33 cellular contexts compared by ENCODE assay signal in genomic region chr6:149699150-149699549, GRCh38. TPM values are rescaled to one million over a fixed set of nuclear protein-coding genes. Genes with fewer than 3 reads are reported as not detected.
DNase-seq lines count a peak whose midpoint lies in the region; ATAC-seq and TF ChIP-seq lines count a peak whose summit lies in the region.
"Had no signal": no experiment of that assay in that cellular context is flagged by ENCODE, and none has a peak within 500 bp of the region (broad histone marks: within the 10 kb centered on the region; RNA-seq: fewer than 3 reads in every experiment).

No MANE protein-coding gene starts in this region.

- peaks cover 7 to 11% of the 10 kb centered on the region in 2 experiments; a peak in 2 of 4 replicates for H3K36me3 ChIP-seq in HCT116 (ENCODE audit: control insufficient read depth in 1 of 2, insufficient read depth in 2 of 2, low read length in 2 of 2)
- peaks cover 65% of the 10 kb centered on the region for H3K36me3 ChIP-seq in endodermal cell (ENCODE audit: control insufficient read depth, insufficient read depth, low read length)
- H3K36me3 ChIP-seq in neuronal stem cell (replicated peaks in 1 of 2; ENCODE audit: control insufficient read depth in 2 of 2, insufficient read depth in 2 of 2, low read length in 2 of 2), result peaks cover 3 to 84% of the 10 kb centered on the region in 2 donors
- H3K36me3 ChIP-seq: breast epithelium, uterus had no signal

- H2BK5ac ChIP-seq in neuronal stem cell (ENCODE audit: low read length), result no peak overlapping the region

- peaks cover 99% of the 10 kb centered on the region for H3K79me2 ChIP-seq in HCT116 (ENCODE audit: insufficient read depth, low read length)

- no peak overlapping the region for H3K27ac ChIP-seq in HCT116 (ENCODE audit: low read depth, low read length)
- H3K27ac ChIP-seq in endodermal cell (ENCODE audit: low read depth, low read length), result no peak overlapping the region
- no peak overlapping the region for H3K27ac ChIP-seq in neuronal stem cell (replicated peaks; ENCODE audit: low read length)
- H3K27ac ChIP-seq: breast epithelium, dorsolateral prefrontal cortex, GM23248, lower lobe of right lung, neutrophil, PC-9, thyroid gland, uterus had no signal

- no peak overlapping the region for H2BK120ac ChIP-seq in neuronal stem cell (ENCODE audit: low read depth, low read length)

- ATAC-seq in HCT116, result peak; percentile 60
- ATAC-seq: activated CD4-positive, CD25-positive, alpha-beta regulatory T cell treated with anti-CD3 and anti-CD28 coated beads, Interleukin-2, amount 50 U/mL, for 24 hours; activated CD8-positive, alpha-beta T cell treated with anti-CD3 and anti-CD28 coated beads for 36 hours; activated naive CD4-positive, alpha-beta T cell treated with anti-CD3 and anti-CD28 coated beads, Interleukin-2, amount 50 U/mL, for 72 hours; activated T-helper 17 cell treated with anti-CD3 and anti-CD28 coated beads, Interleukin-2, amount 50 U/mL, for 72 hours; lower lobe of right lung; Right ventricle myocardium inferior; sciatic nerve; T-helper 17 cell had no signal

- peaks cover 9% of the 10 kb centered on the region for H3K4me1 Mint-ChIP-seq in endodermal cell

- H3K27ac Mint-ChIP-seq in endodermal cell, result no peak overlapping the region
- H3K27ac Mint-ChIP-seq: activated CD8-positive, alpha-beta T cell treated with anti-CD3 and anti-CD28 coated beads for 36 hours; activated naive CD4-positive, alpha-beta T cell treated with anti-CD3 and anti-CD28 coated beads, Interleukin-2, amount 50 U/mL, for 72 hours; activated T-helper 17 cell treated with anti-CD3 and anti-CD28 coated beads, Interleukin-2, amount 50 U/mL, for 72 hours; T-helper 17 cell had no signal

- H3K4me2 ChIP-seq in HCT116 (ENCODE audit: low read length), result no peak overlapping the region
- H3K4me2 ChIP-seq in neuronal stem cell (ENCODE audit: insufficient read depth, low read length, poor library complexity, severe bottlenecking), result no peak overlapping the region
- H3K4me2 ChIP-seq: PC-9 had no signal

- H3K23ac ChIP-seq in neuronal stem cell (ENCODE audit: low read depth, low read length, poor library complexity), result no peak overlapping the region

- peak in 2 of 3 experiments; percentile 32 to 37; a peak in 3 of 6 replicates for TF ChIP-seq CTCF in HCT116 (IDR thresholded peaks at IDR 0.05 in 2 of 3, conservative IDR thresholded peaks at IDR 0.05 in 1 of 3; ENCODE audit: borderline replicate concordance in 1 of 3, insufficient read depth in 1 of 3, low read depth in 2 of 3, low read length in 2 of 3)
- TF ChIP-seq CTCF in endodermal cell (conservative IDR thresholded peaks at IDR 0.05), result peak; percentile 43

- no peak overlapping the region for H3K9ac ChIP-seq in HCT116 (ENCODE audit: low read length)
- no peak overlapping the region for H3K9ac ChIP-seq in endodermal cell (ENCODE audit: extremely low read depth, low read length, poor library complexity, severe bottlenecking)
- no peak overlapping the region for H3K9ac ChIP-seq in neuronal stem cell (ENCODE audit: low read depth, low read length, poor library complexity)
- H3K9ac ChIP-seq: GM23248 had no signal

- H4K20me1 ChIP-seq in HCT116 (ENCODE audit: insufficient read depth), result peaks cover 15% of the 10 kb centered on the region; the same call in 1 of the 2 replicates

- no peaks in the 10 kb centered on the region for H3K9me2 ChIP-seq in HCT116 (ENCODE audit: insufficient read depth)

- POLR2A ChIA-PET in HCT116 (lab: Charles Lee), result no interaction called here

- intact Hi-C loops in HCT116 (cut with micrococcal nuclease), result no loop called here

- peaks cover 33% of the 10 kb centered on the region for H3K36me3 Mint-ChIP-seq in endodermal cell (ENCODE audit: low read depth)
- H3K36me3 Mint-ChIP-seq: activated naive CD4-positive, alpha-beta T cell treated with anti-CD3 and anti-CD28 coated beads, Interleukin-2, amount 50 U/mL, for 72 hours had no signal

- H3K4me1 ChIP-seq in HCT116 (ENCODE audit: control insufficient read depth in 1 of 2, insufficient read depth in 2 of 2, low read length in 2 of 2), result no peaks in the 10 kb centered on the region
- H3K4me1 ChIP-seq in endodermal cell (ENCODE audit: control insufficient read depth, insufficient read depth, low read length), result peaks cover 7% of the 10 kb centered on the region
- H3K4me1 ChIP-seq in neuronal stem cell (ENCODE audit: control insufficient read depth in 2 of 2, insufficient read depth in 1 of 2, low read depth in 1 of 2, low read length in 2 of 2), result no peaks in the 10 kb centered on the region
- H3K4me1 ChIP-seq: breast epithelium, thyroid gland had no signal

- H3K4me3 ChIP-seq in HCT116 (replicated peaks in 1 of 2; ENCODE audit: low read depth in 1 of 2, low read length in 2 of 2) (no peak overlapping the region), endodermal cell (ENCODE audit: low read length) (no peak overlapping the region), neuronal stem cell (ENCODE audit: low read length in 2 of 2) (no peak overlapping the region)
- H3K4me3 ChIP-seq: breast epithelium, dorsolateral prefrontal cortex, GM23248, lower lobe of right lung, PC-9, thyroid gland, uterus had no signal

- CTCF ChIA-PET in HCT116 (lab: Charles Lee), result no interaction called here

- no peak overlapping the region for H4K8ac ChIP-seq in neuronal stem cell (ENCODE audit: low read depth, low read length)

- H3K79me1 ChIP-seq in neuronal stem cell (ENCODE audit: low read depth, low read length), result peaks cover 1% of the 10 kb centered on the region

- H3K14ac ChIP-seq in neuronal stem cell (ENCODE audit: low read length), result no peak overlapping the region

- H3K9me3 Mint-ChIP-seq in endodermal cell, result no peaks in the 10 kb centered on the region
- H3K9me3 Mint-ChIP-seq: activated CD8-positive, alpha-beta T cell treated with anti-CD3 and anti-CD28 coated beads for 36 hours; activated naive CD4-positive, alpha-beta T cell treated with anti-CD3 and anti-CD28 coated beads, Interleukin-2, amount 50 U/mL, for 72 hours; activated T-helper 17 cell treated with anti-CD3 and anti-CD28 coated beads, Interleukin-2, amount 50 U/mL, for 72 hours; naive B cell had no signal

- H4K91ac ChIP-seq in neuronal stem cell (ENCODE audit: low read depth, low read length, poor library complexity), result no peak overlapping the region

- H2AFZ ChIP-seq in HCT116 (ENCODE audit: low read depth, low read length, poor library complexity, severe bottlenecking) (no peak overlapping the region), neuronal stem cell (ENCODE audit: low read length) (no peak overlapping the region)
- H2AFZ ChIP-seq: GM23248, PC-9 had no signal

- H3K4ac ChIP-seq in neuronal stem cell (ENCODE audit: low read length), result no peak overlapping the region

- H2BK12ac ChIP-seq in neuronal stem cell (ENCODE audit: low read length), result no peak overlapping the region

- WGBS in endodermal cell (ENCODE audit: insufficient coverage in 1 of 2, insufficient read length in 1 of 2), 2 experiments, result 100% methylated on average over 2 of the region's 2 CpGs; no CpG with 5 or more reads in 1 of the 2 experiments
- WGBS in neuronal stem cell (ENCODE audit: extremely low coverage in 2 of 2, insufficient read length in 2 of 2, insufficient replicate concordance in 1 of 2), 2 donors, result no CpG with 5 or more reads among the region's 2 CpGs

- H3K27me3 ChIP-seq in HCT116 (ENCODE audit: insufficient read depth, low read length) (no peaks in the 10 kb centered on the region), endodermal cell (ENCODE audit: control insufficient read depth, insufficient read depth, low read length, poor library complexity, severe bottlenecking) (no peaks in the 10 kb centered on the region), neuronal stem cell (ENCODE audit: control insufficient read depth in 3 of 3, insufficient read depth in 3 of 3, low read depth in 1 of 3, low read length in 3 of 3) (no peaks in the 10 kb centered on the region)
- H3K27me3 ChIP-seq: breast epithelium, dorsolateral prefrontal cortex, neutrophil, thyroid gland, uterus had no signal

- no peak overlapping the region for H3K4me3 Mint-ChIP-seq in endodermal cell
- H3K4me3 Mint-ChIP-seq: activated CD8-positive, alpha-beta T cell treated with anti-CD3 and anti-CD28 coated beads for 36 hours; activated T-helper 17 cell treated with anti-CD3 and anti-CD28 coated beads, Interleukin-2, amount 50 U/mL, for 72 hours; naive B cell; T-helper 17 cell had no signal

- H2AK5ac ChIP-seq in neuronal stem cell (ENCODE audit: low read depth, low read length), result no peak overlapping the region

- H3K27me3 Mint-ChIP-seq in endodermal cell (ENCODE audit: insufficient read depth), result no peaks in the 10 kb centered on the region
- H3K27me3 Mint-ChIP-seq: activated CD8-positive, alpha-beta T cell treated with anti-CD3 and anti-CD28 coated beads for 36 hours; activated T-helper 17 cell treated with anti-CD3 and anti-CD28 coated beads, Interleukin-2, amount 50 U/mL, for 72 hours; naive B cell; T-helper 17 cell had no signal

- no peak for TF ChIP-seq POLR2A in HCT116 (IDR thresholded peaks at IDR 0.05; ENCODE audit: borderline replicate concordance, extremely low read depth, insufficient read depth, insufficient read length)

- BruUV-seq in HCT116 (replicated peaks; lab: Mats Ljungman, UMichigan), result no TSS peak

- H3K9me3 ChIP-seq in HCT116 (ENCODE audit: control insufficient read depth in 1 of 2, insufficient read depth in 1 of 2, low read depth in 1 of 2, low read length in 2 of 2) (no peaks in the 10 kb centered on the region), endodermal cell (ENCODE audit: control insufficient read depth, low read length) (no peaks in the 10 kb centered on the region), neuronal stem cell (replicated peaks in 1 of 2; ENCODE audit: control insufficient read depth in 2 of 2, insufficient read depth in 1 of 2, low read depth in 1 of 2, low read length in 2 of 2) (no peaks in the 10 kb centered on the region)
- H3K9me3 ChIP-seq: breast epithelium, lower lobe of right lung, neutrophil, thyroid gland, uterus had no signal

- no peak; the same call in 1 of the 2 replicates for TF ChIP-seq RAD21 in HCT116 (IDR thresholded peaks at IDR 0.05; ENCODE audit: low read depth)

- no peak overlapping the region for H3K18ac ChIP-seq in neuronal stem cell (ENCODE audit: low read length)

- H2BK15ac ChIP-seq in neuronal stem cell (ENCODE audit: low read length), result no peak overlapping the region

- DNase-seq in NCI-H82 (lab: John Stamatoyannopoulos, UW), result peak; percentile 22
- DNase-seq in NCI-H82 treated with DMSO at 0.1 percent for 48 hours (lab: John Stamatoyannopoulos, UW; ENCODE audit: unreplicated experiment), result no peak
- DNase-seq in HCT116 (ENCODE audit: low read depth, low spot score), result no peak
- DNase-seq in endodermal cell, result no peak
- DNase-seq in activated gamma-delta T cell treated with Interleukin-2 at 50 U/mL for 16 hours, result no peak
- no peak for DNase-seq in neuronal stem cell (ENCODE audit: low spot score)
- DNase-seq: 8988T; activated CD8-positive, alpha-beta T cell treated with anti-CD3 and anti-CD28 coated beads for 36 hours; amygdala; DND-41; dorsolateral prefrontal cortex; GF-D8; GM23248; hippocampal formation; lower lobe of right lung; midbrain; naive B cell; NCI-H1092; NCI-H1694; NCI-H510A treated with DMSO at 0.1 percent for 48 hours; PC-9; stimulated activated CD4-positive, alpha-beta T cell treated with anti-CD3 and anti-CD28 coated beads, Interleukin-12 subunit alpha, Interleukin-12 subunit beta, amount 100 ng/mL, for 4 hours; stimulated activated CD4-positive, alpha-beta T cell treated with anti-CD3 and anti-CD28 coated beads, Interleukin-2, amount 100 ng/mL, for 48 hours; T-helper 17 cell; thyroid gland; uterus had no signal

- RAD21 ChIA-PET in HCT116 (lab: Charles Lee; ENCODE audit: low non-redundant PET in 1 of 2, low total read pairs in 2 of 2, uncharacterized antibody in 2 of 2, unreplicated experiment in 2 of 2), result no interaction called here

RNA-seq across cellular contexts. Expression of gene LATS1, which starts 18.8 kb away (rescaled TPM):
- 21.6 TPM for total RNA-seq in HCT116 (2021; ENCODE audit: unreplicated experiment)
- 6.9 and 7.1 TPM in 2 replicates for polyA plus RNA-seq in HCT116 (2012)
- 10 to 100 TPM; 33.7 to 34.7 TPM for total RNA-seq in endodermal cell
- polyA plus RNA-seq in endodermal cell (2013, experiment 1 of 2), result 23.1 TPM
- polyA plus RNA-seq in endodermal cell (2013, experiment 2 of 2), result 19.3 TPM
- polyA plus RNA-seq in neuronal stem cell (2013, experiment 1 of 2), result 9.9 TPM
- 10.3 TPM for polyA plus RNA-seq in neuronal stem cell (2013, experiment 2 of 2)

RNA-seq across cellular contexts. Expression of gene NUP43, which starts 47.2 kb away (rescaled TPM):
- 51.0 TPM for total RNA-seq in HCT116 (2021; ENCODE audit: unreplicated experiment)
- 13.7 and 24.8 TPM in 2 replicates for polyA plus RNA-seq in HCT116 (2012)
- 10 to 100 TPM; 80.9 to 85.1 TPM for total RNA-seq in endodermal cell
- polyA plus RNA-seq in endodermal cell (2013, experiment 1 of 2), result 32.3 TPM
- 31.3 TPM for polyA plus RNA-seq in endodermal cell (2013, experiment 2 of 2)
- 24.3 TPM for polyA plus RNA-seq in neuronal stem cell (2013, experiment 1 of 2)
- 26.3 TPM for polyA plus RNA-seq in neuronal stem cell (2013, experiment 2 of 2)

RNA-seq across cellular contexts. Expression of gene PCMT1, which starts 50.4 kb away (rescaled TPM):
- total RNA-seq in HCT116 (2021; ENCODE audit: unreplicated experiment) (86.9 TPM), endodermal cell (10 to 100 TPM; 68.5 to 72.6 TPM)
- polyA plus RNA-seq in HCT116 (2012), result 60.2 and 87.0 TPM in 2 replicates
- polyA plus RNA-seq in endodermal cell (2013, experiment 1 of 2), result 99.6 TPM
- 90.3 TPM for polyA plus RNA-seq in endodermal cell (2013, experiment 2 of 2)
- 46.7 TPM for polyA plus RNA-seq in neuronal stem cell (2013, experiment 1 of 2)
- polyA plus RNA-seq in neuronal stem cell (2013, experiment 2 of 2), result 47.4 TPM

RNA-seq across cellular contexts. Expression of gene KATNA1, which starts 50.6 kb away (rescaled TPM):
- total RNA-seq in HCT116 (2021; ENCODE audit: unreplicated experiment) (20.6 TPM), endodermal cell (10 to 100 TPM; 17.1 to 28.2 TPM)
- 15.1 and 21.3 TPM in 2 replicates for polyA plus RNA-seq in HCT116 (2012)
- polyA plus RNA-seq in endodermal cell (2013, experiment 1 of 2), result 19.6 TPM
- polyA plus RNA-seq in endodermal cell (2013, experiment 2 of 2), result 18.5 TPM
- polyA plus RNA-seq in neuronal stem cell (2013, experiment 1 of 2), result 15.8 TPM
- polyA plus RNA-seq in neuronal stem cell (2013, experiment 2 of 2), result 16.3 TPM
